In the genomic region with DNA sequence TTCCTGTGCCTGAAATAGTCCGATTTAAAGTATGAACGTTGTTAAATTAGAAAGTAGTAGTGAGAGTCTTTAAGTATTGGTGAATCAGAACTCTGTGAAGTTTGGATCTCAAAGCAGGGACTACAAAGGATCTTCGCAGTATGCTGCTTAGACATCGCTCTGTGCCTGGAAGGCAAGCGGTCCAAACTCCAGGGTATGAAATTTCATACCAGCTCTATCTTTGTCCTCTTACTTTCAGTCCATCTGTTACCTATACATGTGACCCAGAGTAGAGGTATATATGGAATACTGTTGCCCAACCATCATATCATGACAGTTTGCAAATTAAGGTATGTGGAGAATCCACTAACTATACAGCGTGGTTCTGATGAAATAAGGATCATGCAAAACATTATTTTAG, we compare ENCODE assay signal across 18 cellular contexts.
"Had no signal": no experiment of that assay in that cellular context is flagged by ENCODE, and none has a peak within 500 bp of the region (broad histone marks: within the 10 kb centered on the region; RNA-seq: fewer than 3 reads in every experiment).

No MANE protein-coding gene starts in this region.

- H3K4me3 ChIP-seq: MG63, Peyer's patch, SJCRH30 had no signal

- H3K27ac ChIP-seq: Peyer's patch, SJCRH30 had no signal

- H3K27me3 ChIP-seq: MG63, Peyer's patch, SJCRH30 had no signal

- H3K9me3 ChIP-seq: MG63, Peyer's patch, SJCRH30 had no signal

- H3K36me3 ChIP-seq: Peyer's patch had no signal

- H3K4me1 ChIP-seq: Peyer's patch, SJCRH30 had no signal

- ATAC-seq: HepG2, Right ventricle myocardium inferior, SK-N-SH treated with all-trans-retinoic acid at 6 μM for 48 hours had no signal

- DNase-seq: IMR-90, Karpas-422, KG1, MG63, NCI-H1092 treated with DMSO at 0.1 percent for 48 hours, NCI-H1436, NCI-H187, NCI-H2029, NCI-H2081 treated with DMSO at 0.1 percent for 48 hours, NCI-H2227 treated with DMSO at 0.1 percent for 48 hours, NCI-H526 treated with DMSO at 0.1 percent for 48 hours, NCI-H748 treated with DMSO at 0.1 percent for 48 hours, Peyer's patch, SHP77 treated with DMSO at 0.1 percent for 48 hours, SJCRH30 had no signal
